Comparison of ENCODE assay signal across 1 cellular context in the genomic region with DNA sequence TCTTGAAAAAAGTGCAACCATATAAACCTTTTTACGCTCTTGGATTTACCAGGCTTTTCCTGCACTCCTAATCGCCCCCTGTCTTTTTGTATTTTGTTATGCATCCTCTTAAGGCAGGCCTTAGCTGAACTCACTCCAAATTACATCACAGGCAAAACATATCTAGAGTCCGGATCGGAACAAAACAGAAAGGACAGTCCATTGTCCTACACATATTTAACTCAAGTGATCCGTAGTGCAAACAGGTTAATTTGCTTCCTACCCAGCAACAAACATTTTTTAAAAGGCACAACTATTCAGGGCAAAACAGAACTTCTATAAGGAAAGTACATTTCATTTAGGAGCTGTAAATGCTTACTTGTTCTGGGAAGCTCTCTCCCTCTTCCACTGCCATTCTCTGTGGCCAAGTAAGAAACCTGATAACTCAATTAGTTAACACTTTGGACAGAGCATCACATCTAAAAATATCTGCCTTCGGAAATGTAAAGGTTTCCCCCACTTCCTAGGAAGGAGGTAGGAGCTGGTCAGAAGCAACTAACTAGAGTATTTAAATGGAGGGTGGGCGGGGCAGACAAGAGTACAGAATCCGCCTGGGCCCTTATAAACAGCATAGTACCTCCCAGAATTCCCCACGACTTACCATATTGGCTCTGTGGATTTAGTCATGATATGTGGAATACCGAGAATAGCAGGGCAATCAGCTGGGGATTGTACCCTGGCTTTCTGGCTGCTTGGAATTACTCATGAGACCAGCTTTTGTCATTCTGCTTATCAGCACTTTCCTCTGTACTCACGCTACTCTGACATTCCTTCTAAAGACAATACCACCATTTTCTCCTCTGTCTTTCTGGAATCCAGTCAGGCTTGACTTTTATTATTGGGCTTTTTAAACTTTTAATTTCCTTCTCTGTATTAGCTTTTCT.
TF ChIP-seq lines count a peak whose summit lies in the region.

No MANE protein-coding gene starts in this region.

TF ChIP-seq in K562, 482 proteins besides CTCF, POLR2A, EP300 and RAD21 (continued from another document):
- TF ChIP-seq ZNF449 (CRISPR knock-in tag; IDR thresholded peaks at IDR 0.05) (no peak), KLF16 (IDR thresholded peaks at IDR 0.05) (no peak), ZFP36 (IDR thresholded peaks at IDR 0.05; ENCODE audit: low read depth, low read length, partially characterized antibody) (no peak), NFRKB (IDR thresholded peaks at IDR 0.05; ENCODE audit: low read depth) (peak; percentile 83), NR2C2 (CRISPR knock-in tag; IDR thresholded peaks at IDR 0.05) (no peak), NR2C2 (tag; IDR thresholded peaks at IDR 0.05) (peak; percentile 63), PHB (CRISPR knock-in tag; IDR thresholded peaks at IDR 0.05) (no peak), ZNF644 (tag; IDR thresholded peaks at IDR 0.05; ENCODE audit: low read depth) (0 out of 2 replicates have a peak, but pooled peaks have one; percentile 30), PPARD (CRISPR knock-in tag; IDR thresholded peaks at IDR 0.05) (no peak), TFE3 (CRISPR knock-in tag; IDR thresholded peaks at IDR 0.05) (no peak)
- TF ChIP-seq, protein P1, sequence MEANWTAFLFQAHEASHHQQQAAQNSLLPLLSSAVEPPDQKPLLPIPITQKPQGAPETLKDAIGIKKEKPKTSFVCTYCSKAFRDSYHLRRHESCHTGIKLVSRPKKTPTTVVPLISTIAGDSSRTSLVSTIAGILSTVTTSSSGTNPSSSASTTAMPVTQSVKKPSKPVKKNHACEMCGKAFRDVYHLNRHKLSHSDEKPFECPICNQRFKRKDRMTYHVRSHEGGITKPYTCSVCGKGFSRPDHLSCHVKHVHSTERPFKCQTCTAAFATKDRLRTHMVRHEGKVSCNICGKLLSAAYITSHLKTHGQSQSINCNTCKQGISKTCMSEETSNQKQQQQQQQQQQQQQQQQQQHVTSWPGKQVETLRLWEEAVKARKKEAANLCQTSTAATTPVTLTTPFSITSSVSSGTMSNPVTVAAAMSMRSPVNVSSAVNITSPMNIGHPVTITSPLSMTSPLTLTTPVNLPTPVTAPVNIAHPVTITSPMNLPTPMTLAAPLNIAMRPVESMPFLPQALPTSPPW (CRISPR knock-in tag; IDR thresholded peaks at IDR 0.05): peak; percentile 46; the same call in 1 of the 2 replicates
